ENCODE assay signal across 16 cellular contexts in the genomic region with DNA sequence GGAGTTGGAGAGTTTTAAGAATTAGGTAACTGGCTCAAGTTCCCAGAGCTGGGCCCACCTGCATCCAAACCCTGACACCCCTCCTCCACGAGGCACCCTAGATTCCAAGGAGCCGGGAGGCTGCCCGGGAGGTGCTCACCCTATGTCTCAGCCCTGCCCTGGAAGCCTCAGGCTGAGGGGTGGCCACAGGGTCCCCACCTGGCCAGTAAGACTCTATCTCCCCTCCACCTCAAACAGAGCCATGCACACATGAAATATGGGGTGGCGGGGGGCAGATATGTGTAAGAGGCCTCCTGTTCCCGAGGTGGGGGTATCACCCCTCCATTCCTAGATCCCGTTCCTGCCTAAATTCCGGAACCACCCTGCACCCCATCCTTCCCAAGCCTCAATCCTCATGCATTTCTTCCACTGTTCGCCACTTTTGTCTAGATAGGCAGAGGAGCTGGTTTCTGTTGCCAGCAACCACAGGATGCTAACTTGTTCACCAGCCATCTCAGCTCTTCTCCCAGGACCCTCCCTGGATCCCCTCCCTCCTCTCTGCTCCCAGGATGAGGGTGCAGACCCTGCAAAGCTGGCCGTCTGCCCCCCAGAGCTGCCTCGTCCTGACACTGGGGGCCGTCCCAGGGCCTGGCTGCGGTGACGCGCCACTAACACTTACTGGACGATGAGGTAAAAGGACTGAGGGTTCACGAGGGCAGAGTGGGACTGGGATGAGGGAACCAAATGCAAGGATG. TPM values are rescaled to one million over a fixed set of nuclear protein-coding genes. Genes with fewer than 3 reads are reported as not detected.
"Had no signal": no experiment of that assay in that cellular context is flagged by ENCODE, and none has a peak within 500 bp of the region (broad histone marks: within the 10 kb centered on the region; RNA-seq: fewer than 3 reads in every experiment).

No MANE protein-coding gene starts in this region.

- H3K36me3 Mint-ChIP-seq: mesothelial cell of epicardium had no signal

- H3K36me3 ChIP-seq: ascending aorta, gastroesophageal sphincter, left lung, SJSA1, tibial nerve had no signal

- H3K27me3 Mint-ChIP-seq: activated naive CD8-positive, alpha-beta T cell treated with anti-CD3 and anti-CD28 coated beads, Interleukin-2, amount 50 U/mL, for 24 hours had no signal

- H3K27me3 ChIP-seq: ascending aorta, dorsolateral prefrontal cortex, gastroesophageal sphincter, hepatocyte, left lung, SJSA1, tibial nerve had no signal

- H3K4me1 Mint-ChIP-seq: activated naive CD8-positive, alpha-beta T cell treated with anti-CD3 and anti-CD28 coated beads, Interleukin-2, amount 50 U/mL, for 24 hours; stimulated activated effector memory CD8-positive, alpha-beta T cell treated with anti-CD3 and anti-CD28 coated beads, Interleukin-12 subunit alpha, Interleukin-12 subunit beta, amount 100 ng/mL, for 72 hours had no signal

- DNase-seq: activated naive CD4-positive, alpha-beta T cell treated with anti-CD3 and anti-CD28 coated beads for 36 hours; activated naive CD8-positive, alpha-beta T cell treated with anti-CD3 and anti-CD28 coated beads, Interleukin-2, amount 50 U/mL, for 24 hours; endodermal cell; left lung; nephron progenitor cell; SW 1271 had no signal

- ATAC-seq: activated naive CD8-positive, alpha-beta T cell treated with anti-CD3 and anti-CD28 coated beads, Interleukin-2, amount 50 U/mL, for 24 hours; gastroesophageal sphincter; left lung had no signal

- H3K9me3 Mint-ChIP-seq: activated naive CD4-positive, alpha-beta T cell treated with anti-CD3 and anti-CD28 coated beads for 36 hours; activated naive CD8-positive, alpha-beta T cell treated with anti-CD3 and anti-CD28 coated beads, Interleukin-2, amount 50 U/mL, for 24 hours; endodermal cell; mesothelial cell of epicardium; nephron progenitor cell; stimulated activated effector memory CD8-positive, alpha-beta T cell treated with anti-CD3 and anti-CD28 coated beads, Interleukin-12 subunit alpha, Interleukin-12 subunit beta, amount 100 ng/mL, for 72 hours had no signal

- H3K4me3 Mint-ChIP-seq: activated naive CD4-positive, alpha-beta T cell treated with anti-CD3 and anti-CD28 coated beads for 36 hours; activated naive CD8-positive, alpha-beta T cell treated with anti-CD3 and anti-CD28 coated beads, Interleukin-2, amount 50 U/mL, for 24 hours; endodermal cell; mesothelial cell of epicardium; nephron progenitor cell; stimulated activated effector memory CD8-positive, alpha-beta T cell treated with anti-CD3 and anti-CD28 coated beads, Interleukin-12 subunit alpha, Interleukin-12 subunit beta, amount 100 ng/mL, for 72 hours had no signal

- H3K27ac Mint-ChIP-seq: activated naive CD4-positive, alpha-beta T cell treated with anti-CD3 and anti-CD28 coated beads for 36 hours; activated naive CD8-positive, alpha-beta T cell treated with anti-CD3 and anti-CD28 coated beads, Interleukin-2, amount 50 U/mL, for 24 hours; endodermal cell; mesothelial cell of epicardium had no signal

- H3K4me1 ChIP-seq: SJSA1, tibial nerve had no signal

- H3K27ac ChIP-seq: ascending aorta, dorsolateral prefrontal cortex, gastroesophageal sphincter, hepatocyte, left lung, SJSA1, tibial nerve had no signal

- H3K9me3 ChIP-seq: ascending aorta, gastroesophageal sphincter, left lung, tibial nerve had no signal

- H3K4me3 ChIP-seq: ascending aorta, dorsolateral prefrontal cortex, gastroesophageal sphincter, hepatocyte, left lung, SJSA1, tibial nerve had no signal

RNA-seq across cellular contexts. Expression of gene COL23A1, which starts 44.1 kb away (rescaled TPM):
- total RNA-seq: epithelial cell of proximal tubule, osteocyte, SJSA1 had no signal
